Comparison of ENCODE assay signal across 26 cellular contexts in genomic region chr11:70915158-70915795, GRCh38.
DNase-seq lines count a peak whose midpoint lies in the region; ATAC-seq and TF ChIP-seq lines count a peak whose summit lies in the region.
"Had no signal": no experiment of that assay in that cellular context is flagged by ENCODE, and none has a peak within 500 bp of the region (broad histone marks: within the 10 kb centered on the region; RNA-seq: fewer than 3 reads in every experiment).

No MANE protein-coding gene starts in this region.

- H3K27me3 ChIP-seq in sigmoid colon: no peaks in the 10 kb centered on the region
- H3K27me3 ChIP-seq: ovary, Peyer's patch, right atrium auricular region, upper lobe of left lung had no signal

- H3K27ac ChIP-seq in sigmoid colon: peak overlapping the region; percentile 83 to 90 (median 87)
- H3K27ac ChIP-seq: coronary artery, ovary, right atrium auricular region, upper lobe of left lung had no signal

- TF ChIP-seq POLR2A in sigmoid colon (IDR thresholded peaks at IDR 0.05): no peak

- TF ChIP-seq EP300 in sigmoid colon (IDR thresholded peaks at IDR 0.05): no peak

- ATAC-seq in GM21723 (IDR thresholded peaks at IDR 0.05; ENCODE audit: unreplicated experiment): no peak
- ATAC-seq: effector memory CD8-positive, alpha-beta T cell; esophagus mucosa; left ventricle myocardium superior had no signal

- DNase-seq in LHCN-M2 (ENCODE audit: low read depth) (peak; percentile 45), NCI-H446 treated with DMSO at 0.1 percent for 48 hours (lab: John Stamatoyannopoulos, UW) (peak; percentile 18), head of caudate nucleus (peak in 23 of 42 donors; percentile 6 to 50 (median 31)), sigmoid colon (no peak), foreskin melanocyte (no peak), HT-29 (ENCODE audit: low spot score) (no peak)
- DNase-seq: activated CD4-positive, alpha-beta T cell treated with anti-CD3 and anti-CD28 coated beads, Interleukin-2, amount 50 U/mL, for 4 hours; C1 segment of cervical spinal cord; COR-L47; effector memory CD8-positive, alpha-beta T cell; KG1; left ventricle myocardium superior; MM.1S; natural killer cell; NCI-H1436; NCI-H526 treated with DMSO at 0.1 percent for 48 hours; ovary; stimulated activated CD4-positive, alpha-beta T cell treated with anti-CD3 and anti-CD28 coated beads, Interleukin-12 subunit alpha, Interleukin-12 subunit beta, amount 100 ng/mL, for 4 hours; stimulated activated CD4-positive, alpha-beta T cell treated with anti-CD3 and anti-CD28 coated beads, Interleukin-4, amount 100 ng/mL, for 1 hour; substantia nigra; upper lobe of left lung had no signal

- peaks cover 0 to 21% (median 8%) of the 10 kb centered on the region in 4 donors for H3K4me1 ChIP-seq in sigmoid colon
- H3K4me1 ChIP-seq: right atrium auricular region, upper lobe of left lung had no signal

- 79 to 86% methylated on average over 15 of the region's 15 CpGs for WGBS in sigmoid colon, 2 donors

- no peaks in the 10 kb centered on the region for H3K9me3 ChIP-seq in sigmoid colon
- H3K9me3 ChIP-seq: ovary, Peyer's patch, upper lobe of left lung had no signal

- intact Hi-C loops in head of caudate nucleus (cut with DNase I): no loop called here
- intact Hi-C loops in sigmoid colon (cut with DNase I): no loop called here

- TF ChIP-seq CTCF in sigmoid colon (IDR thresholded peaks at IDR 0.05): no peak

- H3K4me3 ChIP-seq in sigmoid colon: no peak overlapping the region
- H3K4me3 ChIP-seq: coronary artery, ovary, Peyer's patch, right atrium auricular region, upper lobe of left lung had no signal

- no peaks in the 10 kb centered on the region for H3K36me3 ChIP-seq in sigmoid colon
- H3K36me3 ChIP-seq: ovary, Peyer's patch, right atrium auricular region, upper lobe of left lung had no signal

Comparison
In these comparisons a context has a peak if more than half of its experiments do, and no peak if none do; other contexts are left out.
1. DNase-seq: peak in LHCN-M2 (single experiment), NCI-H446 treated with DMSO at 0.1 percent for 48 hours (single experiment) and head of caudate nucleus (23 of 42); none in sigmoid colon (single experiment), foreskin melanocyte (single experiment) and HT-29 (single experiment).